In genomic region chr4:3530663-3531254, GRCh38 we compare ENCODE assay signal across 7 cellular contexts. TPM values are rescaled to one million over a fixed set of nuclear protein-coding genes. Genes with fewer than 3 reads are reported as not detected.
DNase-seq lines count a peak whose midpoint lies in the region; ATAC-seq and TF ChIP-seq lines count a peak whose summit lies in the region.

No MANE protein-coding gene starts in this region.

- no peaks in the 10 kb centered on the region for H3K36me3 Mint-ChIP-seq in HFFc6 (ENCODE audit: low read depth)
- H3K36me3 Mint-ChIP-seq in activated naive CD4-positive, alpha-beta T cell treated with anti-CD3 and anti-CD28 coated beads, Interleukin-2, amount 50 U/mL, for 72 hours, result peaks cover 5 to 9% of the 10 kb centered on the region in 2 donors
- peaks cover 18 to 23% of the 10 kb centered on the region in 2 donors for H3K36me3 Mint-ChIP-seq in stimulated activated naive B cell treated with anti-CD40 and anti-IgM and Interleukin-4, amounts not matched to agents 10 μg/mL and 1 μg/mL and 100 μg/mL, for 72 hours

- H3K27me3 Mint-ChIP-seq in HFFc6 (ENCODE audit: insufficient read depth), result peaks cover 8% of the 10 kb centered on the region
- H3K27me3 Mint-ChIP-seq in stimulated activated naive B cell treated with anti-CD40 and anti-IgM and Interleukin-4, amounts not matched to agents 10 μg/mL and 1 μg/mL and 100 μg/mL, for 72 hours, result peaks cover 0 to 14% of the 10 kb centered on the region in 2 donors

- H3K9me3 ChIP-seq in iPS-18c (ENCODE audit: control insufficient read depth, insufficient read depth, low read length), result peaks cover 2% of the 10 kb centered on the region

- intact Hi-C loops in sciatic nerve (cut with DNase I), result no loop called here

- DNase-seq in HFFc6 (no peak), HPDE6-E6E7 (ENCODE audit: extremely low spot score) (no peak), sciatic nerve (ENCODE audit: low spot score) (no peak)
- no peak for DNase-seq in activated naive CD4-positive, alpha-beta T cell treated with anti-CD3 and anti-CD28 coated beads, Interleukin-2, amount 50 U/mL, for 72 hours (ENCODE audit: low spot score in 2 of 2)
- no peak for DNase-seq in stimulated activated naive B cell treated with anti-CD40 and anti-IgM and Interleukin-4, amounts not matched to agents 10 μg/mL and 1 μg/mL and 100 μg/mL, for 72 hours

- peak overlapping the region; percentile 98 for H3K4me3 Mint-ChIP-seq in HFFc6
- H3K4me3 Mint-ChIP-seq in stimulated activated naive B cell treated with anti-CD40 and anti-IgM and Interleukin-4, amounts not matched to agents 10 μg/mL and 1 μg/mL and 100 μg/mL, for 72 hours, result peak overlapping the region; percentile 99 to 100

- H3K27ac Mint-ChIP-seq in HFFc6, result no peak overlapping the region
- peak overlapping the region; percentile 72 to 87 for H3K27ac Mint-ChIP-seq in activated naive CD4-positive, alpha-beta T cell treated with anti-CD3 and anti-CD28 coated beads, Interleukin-2, amount 50 U/mL, for 72 hours
- no peak overlapping the region for H3K27ac Mint-ChIP-seq in stimulated activated naive B cell treated with anti-CD40 and anti-IgM and Interleukin-4, amounts not matched to agents 10 μg/mL and 1 μg/mL and 100 μg/mL, for 72 hours

- peak overlapping the region; percentile 90; the same call in 1 of the 2 replicates for H3K4me3 ChIP-seq in iPS-18c (ENCODE audit: insufficient read depth, low read depth, low read length)

- H3K9me3 Mint-ChIP-seq in HFFc6, result no peaks in the 10 kb centered on the region
- H3K9me3 Mint-ChIP-seq in activated naive CD4-positive, alpha-beta T cell treated with anti-CD3 and anti-CD28 coated beads, Interleukin-2, amount 50 U/mL, for 72 hours, result peaks cover 5% of the 10 kb centered on the region in 2 donors
- H3K9me3 Mint-ChIP-seq in stimulated activated naive B cell treated with anti-CD40 and anti-IgM and Interleukin-4, amounts not matched to agents 10 μg/mL and 1 μg/mL and 100 μg/mL, for 72 hours, result peaks cover 0 to 4% of the 10 kb centered on the region in 2 donors

- TF ChIP-seq CTCF in HFFc6 (IDR thresholded peaks at IDR 0.05), result no peak

- H3K4me1 Mint-ChIP-seq in HFFc6 (ENCODE audit: low read depth), result peaks cover 11% of the 10 kb centered on the region
- H3K4me1 Mint-ChIP-seq in stimulated activated naive B cell treated with anti-CD40 and anti-IgM and Interleukin-4, amounts not matched to agents 10 μg/mL and 1 μg/mL and 100 μg/mL, for 72 hours, result peaks cover 32 to 59% of the 10 kb centered on the region in 2 donors

- ATAC-seq in activated naive CD4-positive, alpha-beta T cell treated with anti-CD3 and anti-CD28 coated beads, Interleukin-2, amount 50 U/mL, for 72 hours, result no peak
- ATAC-seq in stimulated activated naive B cell treated with anti-CD40 and anti-IgM and Interleukin-4, amounts not matched to agents 10 μg/mL and 1 μg/mL and 100 μg/mL, for 72 hours (replicated peaks), result no peak
- no peak for ATAC-seq in GM19023 (IDR thresholded peaks at IDR 0.05; ENCODE audit: unreplicated experiment)
- ATAC-seq in sciatic nerve, result no peak

RNA-seq across cellular contexts. Expression of gene LRPAP1, which starts 1.5 kb away (rescaled TPM):
- total RNA-seq in HFFc6 (2021; fragmentation: NEBNext Ultra II Directional; extraction: Animal tissue kit (Norgen Biotek cat#: 25700)), result 100 to 1,000 TPM; 130 to 175 (median 161) TPM
- 10 to 100 TPM; 44.9 to 48.7 TPM for total RNA-seq in activated naive CD4-positive, alpha-beta T cell treated with anti-CD3 and anti-CD28 coated beads, Interleukin-2, amount 50 U/mL, for 72 hours
- 105 TPM for total RNA-seq in sciatic nerve

Comparison
In these comparisons a context has a peak if more than half of its experiments do, and no peak if none do; other contexts are left out.
1. H3K27ac Mint-ChIP-seq: peak in activated naive CD4-positive, alpha-beta T cell treated with anti-CD3 and anti-CD28 coated beads, Interleukin-2, amount 50 U/mL, for 72 hours (2 of 2); none in HFFc6 (single experiment) and stimulated activated naive B cell treated with anti-CD40 and anti-IgM and Interleukin-4, amounts not matched to agents 10 μg/mL and 1 μg/mL and 100 μg/mL, for 72 hours (single experiment).